Comparison of ENCODE assay signal across 7 cellular contexts in the genomic region with DNA sequence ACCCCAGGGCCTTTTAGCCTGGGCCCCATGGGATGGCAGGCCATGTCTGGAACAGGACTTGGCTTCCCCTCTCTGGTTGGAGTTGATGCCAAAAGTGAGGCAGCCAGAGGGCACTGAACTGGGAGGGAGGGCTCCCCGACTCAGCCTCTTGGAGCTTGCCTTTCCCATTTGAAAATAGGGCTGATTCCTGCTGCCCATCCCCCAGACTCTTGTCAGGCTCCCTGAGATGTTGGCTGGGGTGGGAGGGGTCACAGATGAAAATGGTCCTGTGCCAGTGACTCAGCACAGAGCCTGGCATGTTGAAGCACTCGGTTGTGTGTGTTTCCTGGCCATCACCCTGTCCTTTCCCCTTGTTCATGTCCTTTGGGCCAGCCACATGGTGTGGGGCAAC. TPM values are rescaled to one million over a fixed set of nuclear protein-coding genes. Genes with fewer than 3 reads are reported as not detected.
DNase-seq lines count a peak whose midpoint lies in the region; TF ChIP-seq lines count a peak whose summit lies in the region.

No MANE protein-coding gene starts in this region.

- H3K4me3 ChIP-seq in HL-60 (replicated peaks; ENCODE audit: insufficient read depth, low read length): no peak overlapping the region
- no peak overlapping the region for H3K4me3 ChIP-seq in brain microvascular endothelial cell (ENCODE audit: low read depth, low read length)

- H3K27me3 ChIP-seq in HL-60 (ENCODE audit: insufficient read depth, poor library complexity, severe bottlenecking): no peaks in the 10 kb centered on the region
- H3K27me3 ChIP-seq in brain microvascular endothelial cell (replicated peaks): no peaks in the 10 kb centered on the region
- H3K27me3 ChIP-seq in layer of hippocampus (ENCODE audit: control insufficient read depth, insufficient read depth, low read length): no peaks in the 10 kb centered on the region

- no peaks in the 10 kb centered on the region for H3K36me3 ChIP-seq in brain microvascular endothelial cell (replicated peaks)

- in situ Hi-C loops in brain microvascular endothelial cell (cut with HindIII; ENCODE audit: low pct_ligation_motif_present, low sequenced_read_pairs): no loop called here
- in situ Hi-C loops in G401 (cut with HindIII; ENCODE audit: low sequenced_read_pairs): no loop called here

- peak overlapping the region; percentile 47 for H3K27ac ChIP-seq in HL-60 (replicated peaks)
- peak overlapping the region; percentile 53 for H3K27ac ChIP-seq in brain microvascular endothelial cell
- peak overlapping the region; percentile 39 for H3K27ac ChIP-seq in layer of hippocampus (ENCODE audit: low read depth, low read length)
- H3K27ac ChIP-seq in temporal lobe (ENCODE audit: low read depth, low read length): peak overlapping the region; percentile 45

- DNase-seq in HL-60 (ENCODE audit: low read depth in 1 of 2, low spot score in 1 of 2): no peak
- DNase-seq in brain microvascular endothelial cell: no peak
- DNase-seq in G401 (ENCODE audit: low spot score): no peak
- no peak for DNase-seq in UCSD-AML1 (lab: John Stamatoyannopoulos, UW; ENCODE audit: unreplicated experiment)
- DNase-seq in NAMALWA (ENCODE audit: low spot score): no peak

- TF ChIP-seq CTCF in HL-60 (IDR thresholded peaks at IDR 0.05; ENCODE audit: insufficient read depth, low read length) (no peak), brain microvascular endothelial cell (IDR thresholded peaks at IDR 0.05; ENCODE audit: low read depth, low read length, missing control alignments) (no peak)

RNA-seq across cellular contexts. Expression of a gene that starts 6.6 kb away (rescaled TPM):
- total RNA-seq in temporal lobe: 2.5 TPM
- total RNA-seq in G401 (2014; rRNA removed; shearing (Covaris generic)): 17.1 and 26.2 TPM in 2 replicates

RNA-seq across cellular contexts. Expression of a gene that starts 34.7 kb away (rescaled TPM):
- total RNA-seq in temporal lobe: 49.2 TPM
- total RNA-seq in G401 (2014; rRNA removed; shearing (Covaris generic)): 7.7 and 15.0 TPM in 2 replicates
